8 cellular contexts compared by ENCODE assay signal in the genomic region with DNA sequence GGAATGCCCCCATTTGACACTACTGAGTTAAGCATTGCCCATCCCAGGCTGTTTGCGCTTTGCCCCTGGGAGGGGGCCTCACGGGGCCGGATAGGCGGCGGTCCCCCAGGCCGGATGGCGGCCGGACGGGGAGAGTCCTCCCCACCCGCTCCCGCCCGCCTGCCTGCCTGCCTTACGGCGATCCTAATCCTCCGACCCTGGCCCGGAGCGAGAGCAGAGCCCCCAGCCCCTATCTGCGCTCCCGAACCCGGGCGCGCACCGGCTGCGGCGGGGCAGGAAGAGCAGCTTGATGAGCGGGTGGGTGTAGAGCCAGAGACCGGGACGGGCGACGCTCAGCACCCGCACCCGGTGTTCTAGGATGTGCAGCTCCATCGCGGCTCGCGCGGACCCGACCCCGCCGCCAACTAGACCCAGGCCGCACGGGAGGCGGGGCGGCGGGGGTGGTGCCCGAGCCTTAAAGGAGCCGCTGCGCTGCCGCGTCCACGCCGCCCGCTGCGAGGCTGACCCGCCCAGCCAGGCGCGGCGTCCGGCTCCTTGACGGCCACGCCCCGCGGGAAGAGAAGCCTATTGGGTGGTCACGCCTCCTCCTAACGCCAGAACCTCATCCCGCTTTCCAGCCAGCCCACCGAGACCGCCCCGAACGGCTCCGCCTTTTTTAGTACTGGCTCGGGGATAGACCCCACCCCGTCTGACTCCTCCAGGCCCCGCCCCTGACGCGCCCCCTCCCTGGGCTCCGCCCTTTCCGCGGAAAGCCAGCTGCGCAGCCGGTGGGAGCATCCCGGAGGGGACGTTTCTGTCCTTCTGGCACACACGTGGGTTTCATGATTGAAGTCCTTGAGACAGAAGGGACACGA. TPM values are rescaled to one million over a fixed set of nuclear protein-coding genes. Genes with fewer than 3 reads are reported as not detected.
DNase-seq lines count a peak whose midpoint lies in the region; ATAC-seq and TF ChIP-seq lines count a peak whose summit lies in the region.

CASTOR1 (minus strand) TSS at position 380 of the 854 bp plus-strand sequence; CDS start at position 372, 8 bp downstream.

- no peaks in the 10 kb centered on the region for H4K20me1 ChIP-seq in PC-9 (ENCODE audit: insufficient read depth)

- CTCF ChIA-PET in PC-9 (lab: Charles Lee) = interaction anchor here (0.5 to 2.6 kb wide), 5 partner anchors 9 to 137 kb away, joined by 3 to 31 read pairs (median 4); partner anchors contain the start of gene TBC1D10A

- no peak for TF ChIP-seq EP300 in esophagus muscularis mucosa (IDR thresholded peaks at IDR 0.05)

- POLR2A ChIA-PET in PC-9 (lab: Charles Lee; ENCODE audit: unreplicated experiment) = no interaction called here

- peak; percentile 65 for TF ChIP-seq POLR2A in esophagus muscularis mucosa (IDR thresholded peaks at IDR 0.05; ENCODE audit: low read depth)

- peak within 1 kb of the TSS; percentile 84 for H2AFZ ChIP-seq in PC-9

- BruUV-seq in PC-9 (replicated peaks; lab: Mats Ljungman, UMichigan) = no TSS peak

- peak within 1 kb of the TSS; percentile 94 for H3K4me2 ChIP-seq in PC-9

- TF ChIP-seq CTCF in PC-9 (conservative IDR thresholded peaks at IDR 0.05) (no peak), esophagus muscularis mucosa (IDR thresholded peaks at IDR 0.05) (peak in 1 of 3 experiments; percentile 6)

- ATAC-seq in GM21576 (IDR thresholded peaks at IDR 0.05; ENCODE audit: unreplicated experiment) = peak; percentile 58

- H3K79me2 ChIP-seq in PC-9 (ENCODE audit: low read depth) = no peaks in the 10 kb centered on the region

- WGBS in esophagus muscularis mucosa = 1% methylated on average over 37 of the region's 85 CpGs

- DNase-seq in DMS114 treated with DMSO at 0.1 percent for 48 hours (lab: John Stamatoyannopoulos, UW; ENCODE audit: unreplicated experiment) (peak; percentile 96), KBM-7 (peak; percentile 96), PC-9 (peak; percentile 85 to 94), esophagus muscularis mucosa (ENCODE audit: extremely low spot score) (peak; percentile 100)
- peak; percentile 94 to 95 for DNase-seq in activated T-cell treated with anti-CD3 and anti-CD28 coated beads, Interleukin-2, amount 50 U/mL, for 48 hours
- DNase-seq in stimulated activated CD8-positive, alpha-beta memory T cell treated with anti-CD3 and anti-CD28 coated beads, Interleukin-7, amount 100 ng/mL, for 24 hours (ENCODE audit: low read depth) = peak; percentile 81

- in situ Hi-C loops in KBM-7 (cut with MboI; ENCODE audit: low pct_unique_long_range_greater_than_20kb, low sequenced_read_pairs) = no loop called here

- H3K27ac ChIP-seq in PC-9 (peak within 1 kb of the TSS; percentile 44), esophagus muscularis mucosa (replicated peaks in 1 of 4) (peak within 1 kb of the TSS; percentile 94 to 99 (median 98)), muscle layer of duodenum (ENCODE audit: low read length) (peak within 1 kb of the TSS; percentile 77)

- H3K36me3 ChIP-seq in PC-9 (ENCODE audit: low read depth) (no peaks in the 10 kb centered on the region), esophagus muscularis mucosa (peaks cover 29 to 54% (median 49%) of the 10 kb centered on the region in 4 donors), muscle layer of duodenum (ENCODE audit: control insufficient read depth in 1 of 2, insufficient read depth in 2 of 2, low read length in 2 of 2) (peaks cover 15 to 42% of the 10 kb centered on the region in 2 donors)

- H3K9me2 ChIP-seq in PC-9 (ENCODE audit: insufficient read depth) = no peaks in the 10 kb centered on the region

- H3K9me3 ChIP-seq in PC-9 (ENCODE audit: insufficient read depth, low read depth) = no peaks in the 10 kb centered on the region
- no peaks in the 10 kb centered on the region for H3K9me3 ChIP-seq in esophagus muscularis mucosa
- H3K9me3 ChIP-seq in muscle layer of duodenum (ENCODE audit: control insufficient read depth in 1 of 2, low read length in 2 of 2) = no peaks in the 10 kb centered on the region

- H3K4me3 ChIP-seq in PC-9 (peak within 1 kb of the TSS; percentile 87), esophagus muscularis mucosa (peak within 1 kb of the TSS; percentile 76 to 99 (median 92)), muscle layer of duodenum (ENCODE audit: low read depth in 1 of 2, low read length in 2 of 2) (peak within 1 kb of the TSS; percentile 83 to 89)

- H3F3A ChIP-seq in PC-9 (ENCODE audit: insufficient read depth, low read depth) = peaks cover 40% of the 10 kb centered on the region

- no peaks in the 10 kb centered on the region for H3K27me3 ChIP-seq in PC-9 (ENCODE audit: insufficient read depth, low read depth)
- no peaks in the 10 kb centered on the region for H3K27me3 ChIP-seq in esophagus muscularis mucosa
- H3K27me3 ChIP-seq in muscle layer of duodenum (ENCODE audit: low read depth, low read length) = no peaks in the 10 kb centered on the region

- peaks cover 32% of the 10 kb centered on the region for H3K4me1 ChIP-seq in PC-9 (replicated peaks; ENCODE audit: insufficient read depth)
- peaks cover 41 to 52% (median 50%) of the 10 kb centered on the region in 4 donors for H3K4me1 ChIP-seq in esophagus muscularis mucosa
- peaks cover 19 to 30% of the 10 kb centered on the region in 2 donors for H3K4me1 ChIP-seq in muscle layer of duodenum (ENCODE audit: control insufficient read depth in 1 of 2, insufficient read depth in 2 of 2, low read length in 2 of 2)

- intact Hi-C loops in PC-9 (cut with micrococcal nuclease; ENCODE audit: unreplicated experiment) (loop anchor here (2.0 kb wide), 2 partner anchors 67 to 195 kb away; partner anchors contain the start of genes CCDC157 and SF3A1), esophagus muscularis mucosa (cut with DNase I) (loop anchor here (2.0 kb wide), 1 partner anchor 37 kb away; the partner anchor contains the start of gene TBC1D10A)

RNA-seq across cellular contexts. Expression of gene CASTOR1, which starts in this region (rescaled TPM):
- total RNA-seq in PC-9 (2021) = 10.6 and 11.1 TPM in 2 replicates
- 10 to 100 TPM; 16.5 to 19.4 (median 17.8) TPM for total RNA-seq in esophagus muscularis mucosa

Comparison
In these comparisons a context has a peak if more than half of its experiments do, and no peak if none do; other contexts are left out.
1. Peak in every context shown above with its lines: DNase-seq, ATAC-seq, H3K4me3 ChIP-seq and H3K27ac ChIP-seq.
2. H3K27ac ChIP-seq: peak in every context shown above with its lines; median percentile 98 in esophagus muscularis mucosa; 77 in muscle layer of duodenum; 44 in PC-9.